ENCODE assay signal across 34 cellular contexts in the genomic region with DNA sequence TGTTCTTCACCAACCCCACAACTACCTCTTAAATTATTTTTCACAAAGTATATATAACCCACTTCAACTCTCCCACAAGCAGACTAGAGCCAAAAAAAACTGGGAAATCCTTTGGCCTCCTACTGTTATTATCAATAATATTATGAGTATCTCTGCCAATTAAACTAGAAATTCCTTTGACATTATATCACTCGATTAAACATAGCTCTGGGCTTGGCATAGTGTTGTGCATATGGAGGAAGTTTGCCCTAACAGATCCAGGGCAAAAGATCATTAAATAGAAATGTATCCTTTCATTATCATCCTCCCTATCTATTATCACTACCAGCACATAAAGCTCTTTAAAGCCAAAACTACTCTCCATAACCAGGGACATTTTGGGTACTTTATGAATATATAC.
A peak's percentile ranks its signal among the peaks of the same experiment; 100 is the strongest.
DNase-seq lines count a peak whose midpoint lies in the region; ATAC-seq and TF ChIP-seq lines count a peak whose summit lies in the region.
"Had no signal": no experiment of that assay in that cellular context is flagged by ENCODE, and none has a peak within 500 bp of the region (broad histone marks: within the 10 kb centered on the region; RNA-seq: fewer than 3 reads in every experiment).

No MANE protein-coding gene starts in this region.

- H3K4me2 ChIP-seq in Karpas-422 (ENCODE audit: low read depth, low read length, poor library complexity, severe bottlenecking) = peak overlapping the region; percentile 54
- H3K4me2 ChIP-seq: KMS-11 had no signal

- no peak for TF ChIP-seq CTCF in astrocyte of the cerebellum (IDR thresholded peaks at IDR 0.05; ENCODE audit: low read depth, low read length, missing control alignments)

- H3K9me2 ChIP-seq in Karpas-422 (replicated peaks; ENCODE audit: insufficient read depth, low read length) = no peaks in the 10 kb centered on the region

- in situ Hi-C loops in astrocyte of the cerebellum (cut with HindIII; ENCODE audit: low sequenced_read_pairs) = no loop called here

- no peaks in the 10 kb centered on the region for H4K20me1 ChIP-seq in Karpas-422 (ENCODE audit: insufficient read depth, low read depth, low read length)

- no peak overlapping the region for H3K4me3 Mint-ChIP-seq in stimulated activated memory B cell treated with anti-CD40 and anti-IgM and Interleukin-4, amounts not matched to agents 10 μg/mL and 1 μg/mL and 100 μg/mL, for 72 hours
- H3K4me3 Mint-ChIP-seq: activated CD4-positive, alpha-beta T cell treated with anti-CD3 and anti-CD28 coated beads, Interleukin-2, amount 10 ng/mL, durations not matched to agents 24 days and 14 days; brain; CD8-positive, alpha-beta memory T cell; H9; nephron; stimulated activated naive CD8-positive, alpha-beta T cell treated with anti-CD3 and anti-CD28 coated beads, Interleukin-15, amount 100 ng/mL, for 72 hours had no signal

- ATAC-seq in stimulated activated memory B cell treated with anti-CD40 and anti-IgM and Interleukin-4, amounts not matched to agents 10 μg/mL and 1 μg/mL and 100 μg/mL, for 72 hours = no peak
- ATAC-seq in GM19397 (IDR thresholded peaks at IDR 0.05; ENCODE audit: unreplicated experiment) = no peak
- ATAC-seq in GM21447 (IDR thresholded peaks at IDR 0.05; ENCODE audit: unreplicated experiment) = no peak
- no peak for ATAC-seq in HG03108 (IDR thresholded peaks at IDR 0.05; ENCODE audit: unreplicated experiment)
- ATAC-seq: GM12878; lower lobe of right lung; mucosa of descending colon; stimulated activated naive CD8-positive, alpha-beta T cell treated with anti-CD3 and anti-CD28 coated beads, Interleukin-15, amount 100 ng/mL, for 72 hours had no signal

- no peak overlapping the region for H2AFZ ChIP-seq in Karpas-422 (ENCODE audit: low read length)

- peaks cover 96% of the 10 kb centered on the region for H3K4me1 ChIP-seq in Karpas-422 (ENCODE audit: low read length)

- H3K27me3 Mint-ChIP-seq in stimulated activated memory B cell treated with anti-CD40 and anti-IgM and Interleukin-4, amounts not matched to agents 10 μg/mL and 1 μg/mL and 100 μg/mL, for 72 hours = no peaks in the 10 kb centered on the region
- H3K27me3 Mint-ChIP-seq: activated CD4-positive, alpha-beta T cell treated with anti-CD3 and anti-CD28 coated beads, Interleukin-2, amount 10 ng/mL, durations not matched to agents 24 days and 14 days; brain; stimulated activated naive CD8-positive, alpha-beta T cell treated with anti-CD3 and anti-CD28 coated beads, Interleukin-15, amount 100 ng/mL, for 72 hours had no signal

- H3K27ac ChIP-seq in Karpas-422 (ENCODE audit: low read length) (peak overlapping the region; percentile 89), epithelial cell of prostate (peak overlapping the region; percentile 50)
- H3K27ac ChIP-seq: KMS-11, lower lobe of right lung, SJCRH30, thoracic aorta, VCaP had no signal

- peaks cover 95% of the 10 kb centered on the region for H3K79me2 ChIP-seq in Karpas-422 (ENCODE audit: low read length)

- H3K4me3 ChIP-seq in Karpas-422 (ENCODE audit: low read length) = no peak overlapping the region
- no peak overlapping the region for H3K4me3 ChIP-seq in astrocyte of the cerebellum (ENCODE audit: low read depth, low read length)
- H3K4me3 ChIP-seq: GM12878, lower lobe of right lung, mucosa of descending colon, SJCRH30, thoracic aorta had no signal

- H3K27ac Mint-ChIP-seq in stimulated activated memory B cell treated with anti-CD40 and anti-IgM and Interleukin-4, amounts not matched to agents 10 μg/mL and 1 μg/mL and 100 μg/mL, for 72 hours = peak overlapping the region; percentile 87
- H3K27ac Mint-ChIP-seq: activated CD4-positive, alpha-beta T cell treated with anti-CD3 and anti-CD28 coated beads, Interleukin-2, amount 10 ng/mL, durations not matched to agents 24 days and 14 days; activated T-helper 2 cell treated with anti-CD3 and anti-CD28 coated beads, Interferon-gamma antibody, Interleukin-2, Interleukin-4, amounts not matched to agents 10 μg/mL and 5 μg/mL and 100 μg/mL, durations not matched to agents 14 hours and 24 hours and 36 hours; brain; H9 had no signal

- no peaks in the 10 kb centered on the region for H3K36me3 ChIP-seq in Karpas-422 (ENCODE audit: insufficient read depth, low read length)
- H3K36me3 ChIP-seq: lower lobe of right lung, SJCRH30, thoracic aorta had no signal

- H3K9ac ChIP-seq in Karpas-422 (ENCODE audit: low read length) = peak overlapping the region; percentile 20
- H3K9ac ChIP-seq: KMS-11 had no signal

- H3K27me3 ChIP-seq in Karpas-422 (ENCODE audit: low read length) = no peaks in the 10 kb centered on the region
- H3K27me3 ChIP-seq: SJCRH30 had no signal

- H3K4me1 Mint-ChIP-seq in stimulated activated memory B cell treated with anti-CD40 and anti-IgM and Interleukin-4, amounts not matched to agents 10 μg/mL and 1 μg/mL and 100 μg/mL, for 72 hours = peaks cover 80% of the 10 kb centered on the region

- H3K36me3 Mint-ChIP-seq in stimulated activated memory B cell treated with anti-CD40 and anti-IgM and Interleukin-4, amounts not matched to agents 10 μg/mL and 1 μg/mL and 100 μg/mL, for 72 hours = peaks cover 16% of the 10 kb centered on the region
- H3K36me3 Mint-ChIP-seq: brain; CD8-positive, alpha-beta memory T cell had no signal

- H3K9me3 Mint-ChIP-seq in stimulated activated memory B cell treated with anti-CD40 and anti-IgM and Interleukin-4, amounts not matched to agents 10 μg/mL and 1 μg/mL and 100 μg/mL, for 72 hours = no peaks in the 10 kb centered on the region
- H3K9me3 Mint-ChIP-seq: activated CD4-positive, alpha-beta T cell treated with anti-CD3 and anti-CD28 coated beads, Interleukin-2, amount 10 ng/mL, durations not matched to agents 24 days and 14 days; activated T-helper 2 cell treated with anti-CD3 and anti-CD28 coated beads, Interferon-gamma antibody, Interleukin-2, Interleukin-4, amounts not matched to agents 10 μg/mL and 5 μg/mL and 100 μg/mL, durations not matched to agents 14 hours and 24 hours and 36 hours; brain; CD8-positive, alpha-beta memory T cell; H9; nephron; stimulated activated naive CD8-positive, alpha-beta T cell treated with anti-CD3 and anti-CD28 coated beads, Interleukin-15, amount 100 ng/mL, for 72 hours had no signal

- no peak for DNase-seq in Karpas-422
- DNase-seq in astrocyte of the cerebellum (ENCODE audit: low read depth) = peak; percentile 24
- DNase-seq in epithelial cell of prostate (ENCODE audit: low read depth, low spot score) = no peak
- DNase-seq: activated CD4-positive, alpha-beta T cell treated with anti-CD3 and anti-CD28 coated beads, Interleukin-2, amount 10 ng/mL, durations not matched to agents 24 days and 14 days; activated CD8-positive, alpha-beta memory T cell treated with anti-CD3 and anti-CD28 coated beads for 24 hours; activated naive CD4-positive, alpha-beta T cell treated with anti-CD3 and anti-CD28 coated beads, Interleukin-2, amount 50 U/mL, for 16 hours; activated T-cell treated with anti-CD3 and anti-CD28 coated beads for 4 hours; CD8-positive, alpha-beta memory T cell; effector CD4-positive, alpha-beta T cell; H9; islet precursor cell; lower lobe of right lung; mucosa of descending colon; MV-4-11; NCI-H1436; NCI-H2081; NCI-H226; NCI-H748 treated with DMSO at 0.1 percent for 48 hours; SJCRH30; small intestine; stimulated activated CD4-positive, alpha-beta T cell treated with anti-CD3 and anti-CD28 coated beads, Interleukin-1b, Interleukin-23, amount 100 ng/mL, for 48 hours; stimulated activated naive CD8-positive, alpha-beta T cell treated with anti-CD3 and anti-CD28 coated beads, Interleukin-15, amount 100 ng/mL, for 72 hours; SW 1271 had no signal

- no peaks in the 10 kb centered on the region for H3K9me3 ChIP-seq in Karpas-422 (ENCODE audit: low read length)
- H3K9me3 ChIP-seq: lower lobe of right lung, mucosa of descending colon, SJCRH30, thoracic aorta had no signal
